In the genomic region with DNA sequence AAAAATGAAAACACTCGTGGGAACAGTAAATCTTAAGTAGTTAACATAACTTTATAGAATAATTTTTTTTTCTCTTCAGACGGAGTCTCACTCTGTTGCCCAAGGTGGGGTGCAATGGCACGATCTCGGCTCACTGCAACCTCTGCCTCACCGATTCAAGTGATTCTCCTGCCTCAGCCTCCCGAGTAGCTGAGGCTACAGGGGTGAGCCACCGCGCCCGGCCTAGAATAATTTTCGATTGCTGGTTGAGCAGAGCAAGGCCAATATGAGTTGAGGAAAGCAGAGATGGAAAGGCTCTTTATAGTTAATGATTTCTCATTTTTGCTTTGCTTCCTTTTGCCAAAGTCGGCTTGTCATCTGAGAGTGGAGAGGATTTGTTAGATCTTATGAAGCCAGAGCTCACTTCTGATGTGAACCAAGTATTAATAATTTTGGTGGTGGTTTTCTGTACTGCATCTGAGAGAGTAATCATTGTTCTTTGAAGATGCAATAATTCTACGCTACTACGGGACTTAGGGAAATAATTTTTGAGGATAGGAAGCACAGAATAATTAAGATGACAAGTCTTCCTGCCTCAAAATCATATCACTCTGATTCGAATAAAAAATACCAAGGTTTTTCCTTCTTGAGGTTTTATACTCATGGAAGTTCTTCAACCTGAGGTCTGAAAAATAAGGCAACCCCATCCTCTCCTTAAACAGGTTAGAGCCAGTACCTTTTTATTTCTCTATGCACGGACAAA, we compare ENCODE assay signal across 8 cellular contexts. TPM values are rescaled to one million over a fixed set of nuclear protein-coding genes. Genes with fewer than 3 reads are reported as not detected.
DNase-seq lines count a peak whose midpoint lies in the region; ATAC-seq, FAIRE-seq and TF ChIP-seq lines count a peak whose summit lies in the region.

No MANE protein-coding gene starts in this region.

- H3K36me3 ChIP-seq in keratinocyte (ENCODE audit: control insufficient read depth in 2 of 2, extremely low read depth in 1 of 2, insufficient read depth in 2 of 2, low read length in 2 of 2) (no peaks in the 10 kb centered on the region), testis (ENCODE audit: low read depth, missing control alignments) (no peaks in the 10 kb centered on the region)

- H3K27ac Mint-ChIP-seq in activated T-cell treated with anti-CD3 and anti-CD28 coated beads, Interleukin-2, amount 50 U/mL, for 72 hours = peak overlapping the region; percentile 100
- peak overlapping the region; percentile 100 for H3K27ac Mint-ChIP-seq in activated T-helper 1 cell treated with anti-CD3 and anti-CD28 coated beads, Interleukin-12 subunit alpha, Interleukin-12 subunit beta, Interleukin-2, Interleukin-4 antibody, amounts not matched to agents 30 ng/mL and 10 ng/mL and 1 ng/mL, durations not matched to agents 14 hours and 24 hours and 36 hours

- intact Hi-C loops in activated T-helper 1 cell treated with anti-CD3 and anti-CD28 coated beads, Interleukin-12 subunit alpha, Interleukin-12 subunit beta, Interleukin-2, Interleukin-4 antibody, amounts not matched to agents 30 ng/mL and 10 ng/mL and 1 ng/mL, durations not matched to agents 14 hours and 24 hours and 36 hours (cut with micrococcal nuclease) = loop anchor here (5.0 to 10.0 kb wide), 4 partner anchors 215 to 908 kb away; a partner anchor contains a TSS
- intact Hi-C loops in testis (cut with DNase I; ENCODE audit: low total_unique reads) = no loop called here

- peaks cover 29% of the 10 kb centered on the region for H3K79me2 ChIP-seq in keratinocyte (ENCODE audit: control insufficient read depth, insufficient read depth, low read length)

- 50% methylated on average over 14 to 15 of the region's 15 CpGs for WGBS in testis, 2 donors

- H3K27ac ChIP-seq in keratinocyte (ENCODE audit: control insufficient read depth, insufficient read depth, low read length) (peak overlapping the region; percentile 81), testis (peak overlapping the region in 1 of 2 donors; percentile 85)

- no peaks in the 10 kb centered on the region for H3K9me1 ChIP-seq in keratinocyte (ENCODE audit: control insufficient read depth, extremely low read depth, insufficient read depth, low read length)

- peaks cover 37% of the 10 kb centered on the region for H3K4me1 Mint-ChIP-seq in activated T-cell treated with anti-CD3 and anti-CD28 coated beads, Interleukin-2, amount 50 U/mL, for 72 hours (ENCODE audit: low read depth)
- H3K4me1 Mint-ChIP-seq in activated T-helper 1 cell treated with anti-CD3 and anti-CD28 coated beads, Interleukin-12 subunit alpha, Interleukin-12 subunit beta, Interleukin-2, Interleukin-4 antibody, amounts not matched to agents 30 ng/mL and 10 ng/mL and 1 ng/mL, durations not matched to agents 14 hours and 24 hours and 36 hours (ENCODE audit: low read depth) = peaks cover 44% of the 10 kb centered on the region

- H3K9me3 ChIP-seq in keratinocyte (ENCODE audit: control insufficient read depth, low read depth, low read length) (no peaks in the 10 kb centered on the region), testis (no peaks in the 10 kb centered on the region)

- H3K4me3 ChIP-seq in keratinocyte (ENCODE audit: control insufficient read depth in 2 of 3, extremely low read depth in 1 of 3, insufficient read depth in 2 of 3, low read depth in 1 of 3, low read length in 3 of 3) = peak overlapping the region in 2 of 3 experiments; percentile 78 to 80
- H3K4me3 ChIP-seq in testis = peak overlapping the region; percentile 80 to 92

- TF ChIP-seq POLR2A in testis (IDR thresholded peaks at IDR 0.05) = no peak

- H3K4me1 ChIP-seq in keratinocyte (ENCODE audit: control insufficient read depth, extremely low read depth, insufficient read depth, low read length) (peaks cover 20% of the 10 kb centered on the region), testis (peaks cover 5% of the 10 kb centered on the region)

- peak overlapping the region; percentile 94 for H3K4me2 ChIP-seq in keratinocyte (ENCODE audit: control insufficient read depth, extremely low read depth, insufficient read depth, low read depth, low read length)

- ATAC-seq in activated T-cell treated with anti-CD3 and anti-CD28 coated beads, Interleukin-2, amount 50 U/mL, for 72 hours (replicated peaks in 1 of 2) = no peak
- no peak for ATAC-seq in GM21619 (IDR thresholded peaks at IDR 0.05; ENCODE audit: unreplicated experiment)

- peak in 1 of 3 experiments; percentile 6 for TF ChIP-seq CTCF in keratinocyte (optimal IDR thresholded peaks at IDR 0.05 in 1 of 3, IDR thresholded peaks at IDR 0.05 in 1 of 3, conservative IDR thresholded peaks at IDR 0.05 in 1 of 3; ENCODE audit: extremely low read depth in 1 of 3, insufficient read depth in 2 of 3, low read length in 3 of 3)
- peak; percentile 29 to 42 (median 37) for TF ChIP-seq CTCF in testis (IDR thresholded peaks at IDR 0.05)

- H3K4me3 Mint-ChIP-seq in activated T-cell treated with anti-CD3 and anti-CD28 coated beads, Interleukin-2, amount 50 U/mL, for 72 hours = peak overlapping the region; percentile 86 to 93
- H3K4me3 Mint-ChIP-seq in activated T-helper 1 cell treated with anti-CD3 and anti-CD28 coated beads, Interleukin-12 subunit alpha, Interleukin-12 subunit beta, Interleukin-2, Interleukin-4 antibody, amounts not matched to agents 30 ng/mL and 10 ng/mL and 1 ng/mL, durations not matched to agents 14 hours and 24 hours and 36 hours = peak overlapping the region; percentile 92

- no peak for FAIRE-seq in keratinocyte (lab: Jason Lieb, UNC)

- peaks cover 3% of the 10 kb centered on the region for H3K27me3 Mint-ChIP-seq in activated T-cell treated with anti-CD3 and anti-CD28 coated beads, Interleukin-2, amount 50 U/mL, for 72 hours (ENCODE audit: low read depth)
- peaks cover 9% of the 10 kb centered on the region for H3K27me3 Mint-ChIP-seq in activated T-helper 1 cell treated with anti-CD3 and anti-CD28 coated beads, Interleukin-12 subunit alpha, Interleukin-12 subunit beta, Interleukin-2, Interleukin-4 antibody, amounts not matched to agents 30 ng/mL and 10 ng/mL and 1 ng/mL, durations not matched to agents 14 hours and 24 hours and 36 hours (ENCODE audit: insufficient read depth)

- H3K36me3 Mint-ChIP-seq in activated T-cell treated with anti-CD3 and anti-CD28 coated beads, Interleukin-2, amount 50 U/mL, for 72 hours (ENCODE audit: insufficient read depth in 2 of 2) = peaks cover 2 to 5% of the 10 kb centered on the region in 2 donors
- H3K36me3 Mint-ChIP-seq in activated T-helper 1 cell treated with anti-CD3 and anti-CD28 coated beads, Interleukin-12 subunit alpha, Interleukin-12 subunit beta, Interleukin-2, Interleukin-4 antibody, amounts not matched to agents 30 ng/mL and 10 ng/mL and 1 ng/mL, durations not matched to agents 14 hours and 24 hours and 36 hours (ENCODE audit: low read depth) = peaks cover 10% of the 10 kb centered on the region

- dilution Hi-C loops in keratinocyte (cut with MboI; ENCODE audit: extremely low pct_ligation_motif_present, low sequenced_read_pairs) = no loop called here

- peak overlapping the region; percentile 90 for H3K9ac ChIP-seq in keratinocyte (ENCODE audit: control insufficient read depth, extremely low read depth, insufficient read depth, low read length)

- no peak overlapping the region for H2AFZ ChIP-seq in keratinocyte (ENCODE audit: control insufficient read depth, low read length)

- no peak for DNase-seq in activated T-cell treated with anti-CD3 and anti-CD28 coated beads, Interleukin-2, amount 50 U/mL, for 72 hours
- DNase-seq in activated T-cell treated with anti-CD3 and anti-CD28 coated beads for 4 hours (no peak), keratinocyte (ENCODE audit: low read depth, low spot score) (no peak), testis (no peak), COLO829 (ENCODE audit: low spot score) (no peak), NCI-H524 (lab: John Stamatoyannopoulos, UW) (no peak)
- DNase-seq in activated T-helper 1 cell treated with anti-CD3 and anti-CD28 coated beads, Interleukin-12 subunit alpha, Interleukin-12 subunit beta, Interleukin-2, Interleukin-4 antibody, amounts not matched to agents 30 ng/mL and 10 ng/mL and 1 ng/mL, durations not matched to agents 14 hours and 24 hours and 36 hours (ENCODE audit: low spot score) = no peak

- no peaks in the 10 kb centered on the region for H3K9me3 Mint-ChIP-seq in activated T-cell treated with anti-CD3 and anti-CD28 coated beads, Interleukin-2, amount 50 U/mL, for 72 hours
- H3K9me3 Mint-ChIP-seq in activated T-helper 1 cell treated with anti-CD3 and anti-CD28 coated beads, Interleukin-12 subunit alpha, Interleukin-12 subunit beta, Interleukin-2, Interleukin-4 antibody, amounts not matched to agents 30 ng/mL and 10 ng/mL and 1 ng/mL, durations not matched to agents 14 hours and 24 hours and 36 hours = no peaks in the 10 kb centered on the region

- H3K27me3 ChIP-seq in keratinocyte (ENCODE audit: control insufficient read depth, extremely low read depth, insufficient read depth, low read length) (no peaks in the 10 kb centered on the region), testis (no peaks in the 10 kb centered on the region)

- H4K20me1 ChIP-seq in keratinocyte (ENCODE audit: control insufficient read depth, extremely low read depth, insufficient read depth, low read length) = no peaks in the 10 kb centered on the region

RNA-seq across cellular contexts. Expression of a gene that starts 1.5 kb away (rescaled TPM):
- total RNA-seq in activated T-cell treated with anti-CD3 and anti-CD28 coated beads, Interleukin-2, amount 50 U/mL, for 72 hours = 10 to 100 TPM; 31.5 to 31.7 TPM
- total RNA-seq in activated T-helper 1 cell treated with anti-CD3 and anti-CD28 coated beads, Interleukin-12 subunit alpha, Interleukin-12 subunit beta, Interleukin-2, Interleukin-4 antibody, amounts not matched to agents 30 ng/mL and 10 ng/mL and 1 ng/mL, durations not matched to agents 14 hours and 24 hours and 36 hours = 52.4 and 54.3 TPM in 2 replicates
- polyA plus RNA-seq in keratinocyte = 10.6 to 19.4 TPM (median 14.0 TPM) in 3 replicates
- 75.9 TPM for polyA plus RNA-seq in keratinocyte (2011; ENCODE audit: low read depth)
- 10.9 and 18.7 TPM in 2 replicates for polyA plus RNA-seq in keratinocyte (2011; cell fraction: cytosol; rRNA removed)
- 15.8 and 16.5 TPM in 2 replicates for polyA plus RNA-seq in keratinocyte (2011; cell fraction: nucleus; rRNA removed)
- 10.5 and 17.5 TPM in 2 replicates for polyA plus RNA-seq in keratinocyte (2012; ENCODE audit: low replicate concordance)
- polyA minus RNA-seq in keratinocyte = 6.7 to 15.4 TPM (median 7.0 TPM) in 3 replicates
- polyA minus RNA-seq in keratinocyte (2011; cell fraction: cytosol; rRNA and poly(A)+ RNA removed) = 24.6 TPM
- 8.7 and 16.7 TPM in 2 replicates for polyA minus RNA-seq in keratinocyte (2011; cell fraction: nucleus; rRNA and poly(A)+ RNA removed)
- total RNA-seq in testis = 100 to 1,000 TPM; 121 to 126 TPM
- 60.6 TPM for polyA plus RNA-seq in testis (ENCODE audit: insufficient read depth, low read depth, low replicate concordance)
